20 cellular contexts compared by ENCODE assay signal in genomic region chr10:124053971-124054370, GRCh38. TPM values are rescaled to one million over a fixed set of nuclear protein-coding genes. Genes with fewer than 3 reads are reported as not detected.
DNase-seq lines count a peak whose midpoint lies in the region; ATAC-seq, FAIRE-seq and TF ChIP-seq lines count a peak whose summit lies in the region.
"Had no signal": no experiment of that assay in that cellular context is flagged by ENCODE, and none has a peak within 500 bp of the region (broad histone marks: within the 10 kb centered on the region; RNA-seq: fewer than 3 reads in every experiment).

No MANE protein-coding gene starts in this region.

- CTCF ChIA-PET in A673 (lab: Charles Lee) (no interaction called here), RWPE1 (lab: Yijun Ruan, JAX) (interaction anchor here (0.6 to 1.0 kb wide), 2 partner anchors 12 to 336 kb away, joined by 3 to 4 read pairs; no protein-coding TSS in a partner anchor)

- no peak overlapping the region for H3K4me3 Mint-ChIP-seq in H9
- H3K4me3 Mint-ChIP-seq: activated CD4-positive, alpha-beta T cell treated with anti-CD3 and anti-CD28 coated beads, Interleukin-2, amount 10 ng/mL, durations not matched to agents 7 days and 5 days; activated naive CD8-positive, alpha-beta T cell; endodermal cell; T-helper 2 cell treated with Interferon-gamma antibody and Interleukin-4, amounts not matched to agents 5 μg/mL and 100 μg/mL, for 36 hours had no signal

- H3K27me3 Mint-ChIP-seq in H9 (ENCODE audit: low read depth) = no peaks in the 10 kb centered on the region
- H3K27me3 Mint-ChIP-seq: activated CD4-positive, alpha-beta T cell treated with anti-CD3 and anti-CD28 coated beads, Interleukin-2, amount 10 ng/mL, durations not matched to agents 7 days and 5 days; activated naive CD8-positive, alpha-beta T cell had no signal

- peaks cover 22 to 23% of the 10 kb centered on the region in 2 experiments for H3K4me1 Mint-ChIP-seq in H9
- H3K4me1 Mint-ChIP-seq: activated CD4-positive, alpha-beta T cell treated with anti-CD3 and anti-CD28 coated beads, Interleukin-2, amount 10 ng/mL, durations not matched to agents 7 days and 5 days had no signal

- no CpG with 5 or more reads among the region's 2 CpGs for WGBS in H9 (ENCODE audit: extremely low coverage, insufficient read length, low lambda C conversion rate)

- H3K36me3 ChIP-seq in A673 (ENCODE audit: insufficient read depth, low read length, poor library complexity, severe bottlenecking) (no peaks in the 10 kb centered on the region), keratinocyte (ENCODE audit: control insufficient read depth in 2 of 2, extremely low read depth in 1 of 2, insufficient read depth in 2 of 2, low read length in 2 of 2) (peaks cover 0 to 3% of the 10 kb centered on the region in 2 experiments)
- H3K36me3 ChIP-seq: cardiac muscle cell, MG63, upper lobe of right lung had no signal

- H2BK15ac ChIP-seq in H9 (ENCODE audit: low read depth, low read length) = no peak overlapping the region

- H3K9ac ChIP-seq in H9 (ENCODE audit: extremely low read depth, insufficient read length, low read length) (no peak overlapping the region), keratinocyte (ENCODE audit: control insufficient read depth, extremely low read depth, insufficient read depth, low read length) (no peak overlapping the region)

- dilution Hi-C loops in keratinocyte (cut with MboI; ENCODE audit: extremely low pct_ligation_motif_present, low sequenced_read_pairs) = no loop called here

- peak overlapping the region; percentile 2 to 79 (median 30); a peak in 5 of 7 replicates for H3K27ac Mint-ChIP-seq in H9
- H3K27ac Mint-ChIP-seq: activated CD4-positive, alpha-beta T cell treated with anti-CD3 and anti-CD28 coated beads, Interleukin-2, amount 10 ng/mL, durations not matched to agents 7 days and 5 days; activated naive CD8-positive, alpha-beta T cell; T-helper 2 cell treated with Interferon-gamma antibody and Interleukin-4, amounts not matched to agents 5 μg/mL and 100 μg/mL, for 36 hours had no signal

- H3K4me2 ChIP-seq in H9 (ENCODE audit: insufficient read depth, insufficient read length, low read length) (no peak overlapping the region), keratinocyte (ENCODE audit: control insufficient read depth, extremely low read depth, insufficient read depth, low read depth, low read length) (peak overlapping the region; percentile 13)

- H2BK12ac ChIP-seq in H9 (ENCODE audit: insufficient read length, low read depth, low read length) = no peak overlapping the region

- H2BK5ac ChIP-seq in H9 (ENCODE audit: insufficient read length, low read length) = no peak overlapping the region

- H2AFZ ChIP-seq in H9 (ENCODE audit: low read length) (no peak overlapping the region), keratinocyte (ENCODE audit: control insufficient read depth, low read length) (no peak overlapping the region)

- peaks cover 2% of the 10 kb centered on the region for H3K9me1 ChIP-seq in keratinocyte (ENCODE audit: control insufficient read depth, extremely low read depth, insufficient read depth, low read length)

- no peaks in the 10 kb centered on the region for H4K20me1 ChIP-seq in H9 (ENCODE audit: control insufficient read depth, insufficient read depth, insufficient read length)
- no peaks in the 10 kb centered on the region for H4K20me1 ChIP-seq in keratinocyte (ENCODE audit: control insufficient read depth, extremely low read depth, insufficient read depth, low read length)

- H4K8ac ChIP-seq in H9 (replicated peaks; ENCODE audit: insufficient read length, low read depth, low read length) = no peak overlapping the region

- H3K9me3 Mint-ChIP-seq in H9 = no peaks in the 10 kb centered on the region
- H3K9me3 Mint-ChIP-seq: activated CD4-positive, alpha-beta T cell treated with anti-CD3 and anti-CD28 coated beads, Interleukin-2, amount 10 ng/mL, durations not matched to agents 7 days and 5 days; endodermal cell; T-helper 2 cell treated with Interferon-gamma antibody and Interleukin-4, amounts not matched to agents 5 μg/mL and 100 μg/mL, for 36 hours had no signal

- DNase-seq in A673 (ENCODE audit: low spot score) = peak; percentile 27
- no peak for DNase-seq in H9
- DNase-seq in RWPE1 (ENCODE audit: low spot score) = peak; percentile 86
- DNase-seq in keratinocyte (ENCODE audit: low read depth, low spot score) = peak; percentile 21
- DNase-seq in NCI-H2081 treated with DMSO at 0.1 percent for 48 hours (lab: John Stamatoyannopoulos, UW) = no peak
- DNase-seq in caudate nucleus (lab: John Stamatoyannopoulos, UW) = no peak
- no peak for DNase-seq in sciatic nerve (ENCODE audit: low spot score)
- DNase-seq: activated CD4-positive, alpha-beta T cell treated with anti-CD3 and anti-CD28 coated beads, Interleukin-2, amount 10 ng/mL, durations not matched to agents 7 days and 5 days; activated T-cell treated with anti-CD3 and anti-CD28 coated beads for 4 hours; endodermal cell; glutamatergic neuron; MG63; SIG-M5; small intestine; stimulated activated naive CD4-positive, alpha-beta T cell treated with Interleukin-2 at 50 U/mL for 16 hours; upper lobe of right lung had no signal

- H3K23ac ChIP-seq in H9 (ENCODE audit: insufficient read length, low read depth, low read length) = no peak overlapping the region

- POLR2A ChIA-PET in A673 (lab: Charles Lee; ENCODE audit: low non-redundant PET) = no interaction called here
- POLR2A ChIA-PET in RWPE1 (lab: Yijun Ruan, JAX; ENCODE audit: low non-redundant PET) = no interaction called here

- no peak overlapping the region for H3K27ac ChIP-seq in A673 (ENCODE audit: low read depth, low read length, poor library complexity, severe bottlenecking)
- no peak overlapping the region for H3K27ac ChIP-seq in H9 (ENCODE audit: insufficient read length, low read depth, low read length)
- H3K27ac ChIP-seq in RWPE1 = peak overlapping the region; percentile 53
- no peak overlapping the region for H3K27ac ChIP-seq in keratinocyte (ENCODE audit: control insufficient read depth, insufficient read depth, low read length)
- H3K27ac ChIP-seq in caudate nucleus (ENCODE audit: low read depth, low read length) = no peak overlapping the region
- H3K27ac ChIP-seq: cardiac muscle cell, upper lobe of right lung had no signal

- H3K23me2 ChIP-seq in H9 (ENCODE audit: insufficient read length, low read depth, low read length, poor library complexity, severe bottlenecking) = no peaks in the 10 kb centered on the region

- TF ChIP-seq CTCF in A673 (conservative IDR thresholded peaks at IDR 0.05; ENCODE audit: low read depth, low read length) (no peak), H9 (conservative IDR thresholded peaks at IDR 0.05) (no peak), RWPE1 (conservative IDR thresholded peaks at IDR 0.05; ENCODE audit: low read depth) (no peak), keratinocyte (optimal IDR thresholded peaks at IDR 0.05 in 1 of 3, IDR thresholded peaks at IDR 0.05 in 1 of 3, conservative IDR thresholded peaks at IDR 0.05 in 1 of 3; ENCODE audit: extremely low read depth in 1 of 3, insufficient read depth in 2 of 3, low read length in 3 of 3) (no peak)

- FAIRE-seq in keratinocyte (lab: Jason Lieb, UNC) = peak; percentile 98
- FAIRE-seq: small intestine had no signal

- no peak overlapping the region for H4K5ac ChIP-seq in H9 (ENCODE audit: insufficient read length, low read depth, low read length)

- intact Hi-C loops in A673 (cut with micrococcal nuclease; ENCODE audit: unreplicated experiment) = no loop called here
- intact Hi-C loops in sciatic nerve (cut with DNase I) = no loop called here

- no peaks in the 10 kb centered on the region for H3K36me3 Mint-ChIP-seq in H9 (ENCODE audit: insufficient read depth in 1 of 3, low read depth in 3 of 3)
- H3K36me3 Mint-ChIP-seq: activated naive CD8-positive, alpha-beta T cell had no signal

- H3K4me1 ChIP-seq in A673 (ENCODE audit: insufficient read depth, low read length, poor library complexity, severe bottlenecking) = peaks cover 6% of the 10 kb centered on the region
- H3K4me1 ChIP-seq in H9 (ENCODE audit: insufficient read depth, low read length) = peaks cover 5% of the 10 kb centered on the region; the same call in 1 of the 2 replicates
- H3K4me1 ChIP-seq in keratinocyte (ENCODE audit: control insufficient read depth, extremely low read depth, insufficient read depth, low read length) = peaks cover 31% of the 10 kb centered on the region

- H3K79me2 ChIP-seq in H9 (ENCODE audit: insufficient read depth, low read length) (no peaks in the 10 kb centered on the region), keratinocyte (ENCODE audit: control insufficient read depth, insufficient read depth, low read length) (peaks cover 49% of the 10 kb centered on the region)

- ATAC-seq in HG03460 (IDR thresholded peaks at IDR 0.05; ENCODE audit: unreplicated experiment) (no peak), sciatic nerve (no peak)
- ATAC-seq: upper lobe of right lung had no signal

- no peaks in the 10 kb centered on the region for H3K27me3 ChIP-seq in A673 (replicated peaks; ENCODE audit: insufficient read depth, low read depth, low read length, poor library complexity)
- H3K27me3 ChIP-seq in H9 (ENCODE audit: insufficient read depth, low read length) = no peaks in the 10 kb centered on the region
- no peaks in the 10 kb centered on the region for H3K27me3 ChIP-seq in keratinocyte (ENCODE audit: control insufficient read depth, extremely low read depth, insufficient read depth, low read length)
- H3K27me3 ChIP-seq: cardiac muscle cell, MG63, upper lobe of right lung had no signal

- no peak overlapping the region for H2AK5ac ChIP-seq in H9 (ENCODE audit: insufficient read length, low read length)

- BruUV-seq in A673 (replicated peaks; lab: Mats Ljungman, UMichigan) = no TSS peak

- no peak overlapping the region for H3K4ac ChIP-seq in H9 (ENCODE audit: low read depth, low read length)

- H3K14ac ChIP-seq in H9 (ENCODE audit: insufficient read depth, low read length) = no peak overlapping the region

- H3K18ac ChIP-seq in H9 (ENCODE audit: insufficient read length, low read depth, low read length) = no peak overlapping the region

- H3T11ph ChIP-seq in H9 (ENCODE audit: low read length) = no peak overlapping the region

- no peak overlapping the region for H2BK20ac ChIP-seq in H9 (ENCODE audit: low read depth, low read length, poor library complexity, severe bottlenecking)

- H2BK120ac ChIP-seq in H9 (ENCODE audit: low read depth, low read length, poor library complexity, severe bottlenecking) = no peak overlapping the region

- no peaks in the 10 kb centered on the region for H3K79me1 ChIP-seq in H9 (ENCODE audit: insufficient read depth, low read depth, low read length, poor library complexity, severe bottlenecking)

- no peak overlapping the region for H4K91ac ChIP-seq in H9 (ENCODE audit: insufficient read length, low read depth, low read length)

- H3K4me3 ChIP-seq in A673 (ENCODE audit: low read depth, low read length, poor library complexity, severe bottlenecking) (no peak overlapping the region), keratinocyte (ENCODE audit: control insufficient read depth in 2 of 3, extremely low read depth in 1 of 3, insufficient read depth in 2 of 3, low read depth in 1 of 3, low read length in 3 of 3) (no peak overlapping the region)
- H3K4me3 ChIP-seq: cardiac muscle cell, MG63, upper lobe of right lung had no signal

- H3K9me3 ChIP-seq in A673 (ENCODE audit: low read depth, low read length, poor library complexity, severe bottlenecking) (no peaks in the 10 kb centered on the region), H9 (ENCODE audit: control insufficient read depth, low read depth, low read length) (no peaks in the 10 kb centered on the region), keratinocyte (ENCODE audit: control insufficient read depth, low read depth, low read length) (no peaks in the 10 kb centered on the region)
- H3K9me3 ChIP-seq: MG63, upper lobe of right lung had no signal

- H3K56ac ChIP-seq in H9 (ENCODE audit: insufficient read length, low read depth, low read length) = no peak overlapping the region

RNA-seq across cellular contexts. Expression of gene CHST15, which starts 39.4 kb away (rescaled TPM):
- total RNA-seq in A673 (2021) = 1.7 and 2.7 TPM in 2 replicates
- 6.8 and 8.7 TPM in 2 replicates for total RNA-seq in H9 (2021)
- 21.4 to 39.1 TPM (median 24.5 TPM) in 3 replicates for polyA plus RNA-seq in keratinocyte
- polyA plus RNA-seq in keratinocyte (2011; ENCODE audit: low read depth) = 3.4 TPM
- polyA plus RNA-seq in keratinocyte (2011; cell fraction: cytosol; rRNA removed) = 16.9 and 22.6 TPM in 2 replicates
- polyA plus RNA-seq in keratinocyte (2011; cell fraction: nucleus; rRNA removed) = 50.9 and 52.5 TPM in 2 replicates
- polyA plus RNA-seq in keratinocyte (2012; ENCODE audit: low replicate concordance) = 9.4 and 25.1 TPM in 2 replicates
- polyA minus RNA-seq in keratinocyte = 46.0 to 77.2 TPM (median 60.9 TPM) in 3 replicates
- polyA minus RNA-seq in keratinocyte (2011; cell fraction: cytosol; rRNA and poly(A)+ RNA removed) = 28.6 TPM
- polyA minus RNA-seq in keratinocyte (2011; cell fraction: nucleus; rRNA and poly(A)+ RNA removed) = 57.7 and 70.4 TPM in 2 replicates
- 31.7 TPM for total RNA-seq in sciatic nerve
- total RNA-seq: activated CD4-positive, alpha-beta T cell treated with anti-CD3 and anti-CD28 coated beads, Interleukin-2, amount 10 ng/mL, durations not matched to agents 7 days and 5 days had no signal

Comparison
In these comparisons a context has a peak if more than half of its experiments do, and no peak if none do; other contexts are left out.
1. DNase-seq: peak in A673 (single experiment), RWPE1 (single experiment) and keratinocyte (single experiment); none in H9 (single experiment), NCI-H2081 treated with DMSO at 0.1 percent for 48 hours (single experiment), caudate nucleus (0 of 61) and sciatic nerve (single experiment).